Comparison of ENCODE assay signal across 11 cellular contexts in the genomic region with DNA sequence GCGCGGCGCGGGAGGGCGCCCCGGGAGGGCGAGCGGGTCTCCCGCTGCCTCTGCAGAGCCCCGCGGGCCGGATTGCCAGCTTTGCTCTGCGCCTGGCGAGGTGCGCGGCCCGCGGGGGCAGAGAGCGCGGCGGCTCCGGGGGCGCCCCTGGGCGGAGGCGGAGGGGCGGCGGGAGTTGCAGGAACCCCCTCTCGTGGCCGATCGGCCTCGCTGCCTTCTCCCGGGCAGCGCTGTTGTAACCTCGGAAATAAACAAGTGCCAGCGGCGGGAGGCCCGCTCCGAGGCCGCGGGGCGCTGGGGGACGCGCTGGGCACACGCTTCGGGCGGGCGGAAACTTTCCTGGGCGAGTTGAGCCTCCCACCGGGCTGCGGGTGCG. TPM values are rescaled to one million over a fixed set of nuclear protein-coding genes. Genes with fewer than 3 reads are reported as not detected.
DNase-seq lines count a peak whose midpoint lies in the region; ATAC-seq and TF ChIP-seq lines count a peak whose summit lies in the region.
"Had no signal": no experiment of that assay in that cellular context is flagged by ENCODE, and none has a peak within 500 bp of the region (broad histone marks: within the 10 kb centered on the region; RNA-seq: fewer than 3 reads in every experiment).

No MANE protein-coding gene starts in this region.

- WGBS in esophagus squamous epithelium, 2 donors, result no CpG with 5 or more reads among the region's 51 CpGs

- H3K27me3 Mint-ChIP-seq in nephron progenitor cell (ENCODE audit: low read depth, poor library complexity) (peaks cover 49% of the 10 kb centered on the region), Calu3 (ENCODE audit: unreplicated experiment) (peaks cover 31% of the 10 kb centered on the region)
- peaks cover 47 to 67% (median 57%) of the 10 kb centered on the region in 5 donors for H3K27me3 Mint-ChIP-seq in naive thymus-derived CD4-positive, alpha-beta T cell

- BruUV-seq in Calu3 (replicated peaks; lab: Mats Ljungman, UMichigan), result no TSS peak

- peaks cover 16% of the 10 kb centered on the region for H3K4me1 Mint-ChIP-seq in nephron progenitor cell
- no peaks in the 10 kb centered on the region for H3K4me1 Mint-ChIP-seq in Calu3 (ENCODE audit: low read depth, unreplicated experiment)
- H3K4me1 Mint-ChIP-seq in naive thymus-derived CD4-positive, alpha-beta T cell, result peaks cover 0 to 18% (median 6%) of the 10 kb centered on the region in 7 donors

- H3K4me3 Mint-ChIP-seq in nephron progenitor cell, result peak overlapping the region; percentile 62
- no peak overlapping the region for H3K4me3 Mint-ChIP-seq in Calu3 (ENCODE audit: low read depth, unreplicated experiment)
- no peak overlapping the region for H3K4me3 Mint-ChIP-seq in naive thymus-derived CD4-positive, alpha-beta T cell

- H3K36me3 ChIP-seq in BE2C (no peaks in the 10 kb centered on the region), esophagus squamous epithelium (no peaks in the 10 kb centered on the region)
- H3K36me3 ChIP-seq in naive thymus-derived CD4-positive, alpha-beta T cell (ENCODE audit: control insufficient read depth in 2 of 3, insufficient read depth in 3 of 3, low read length in 3 of 3), result no peaks in the 10 kb centered on the region

- H3K27me3 ChIP-seq in BE2C, result peaks cover 44% of the 10 kb centered on the region
- peaks cover 0 to 84% (median 11%) of the 10 kb centered on the region in 4 donors for H3K27me3 ChIP-seq in esophagus squamous epithelium
- no peaks in the 10 kb centered on the region for H3K27me3 ChIP-seq in naive thymus-derived CD4-positive, alpha-beta T cell (ENCODE audit: control insufficient read depth in 2 of 2, insufficient read depth in 2 of 2, low read length in 2 of 2)

- H3K4me1 ChIP-seq in BE2C (no peaks in the 10 kb centered on the region; the same call in 1 of the 2 replicates), esophagus squamous epithelium (peaks cover 0 to 24% (median 20%) of the 10 kb centered on the region in 3 donors)
- H3K4me1 ChIP-seq in naive thymus-derived CD4-positive, alpha-beta T cell (ENCODE audit: control insufficient read depth in 2 of 2, insufficient read depth in 2 of 2, low read length in 2 of 2), result no peaks in the 10 kb centered on the region

- peak overlapping the region; percentile 50 for H3K4me3 ChIP-seq in BE2C (ENCODE audit: low read depth, low read length)
- H3K4me3 ChIP-seq in esophagus squamous epithelium, result peak overlapping the region; percentile 11 to 49 (median 32)
- H3K4me3 ChIP-seq in naive thymus-derived CD4-positive, alpha-beta T cell (ENCODE audit: low read length), result no peak overlapping the region

- ATAC-seq in naive thymus-derived CD4-positive, alpha-beta T cell, result no peak
- no peak for ATAC-seq in GM18511 (IDR thresholded peaks at IDR 0.05; ENCODE audit: unreplicated experiment)
- ATAC-seq: Panc1 had no signal

- H3K9me3 ChIP-seq in BE2C (no peaks in the 10 kb centered on the region), esophagus squamous epithelium (no peaks in the 10 kb centered on the region)
- no peaks in the 10 kb centered on the region for H3K9me3 ChIP-seq in naive thymus-derived CD4-positive, alpha-beta T cell (ENCODE audit: control insufficient read depth in 2 of 3, low read length in 3 of 3)

- H3K36me3 Mint-ChIP-seq in nephron progenitor cell (ENCODE audit: low read depth) (peaks cover 5% of the 10 kb centered on the region), Calu3 (ENCODE audit: insufficient read depth, unreplicated experiment) (no peaks in the 10 kb centered on the region)
- H3K36me3 Mint-ChIP-seq in naive thymus-derived CD4-positive, alpha-beta T cell, result peaks cover 0 to 3% (median 0%) of the 10 kb centered on the region in 5 donors

- TF ChIP-seq CTCF in BE2C (IDR thresholded peaks at IDR 0.05; ENCODE audit: low read depth, low read length) (peak; percentile 16; the same call in 1 of the 2 replicates), esophagus squamous epithelium (IDR thresholded peaks at IDR 0.05) (no peak), nephron progenitor cell (IDR thresholded peaks at IDR 0.05) (no peak), Calu3 (IDR thresholded peaks at IDR 0.05; ENCODE audit: unreplicated experiment) (no peak)

- intact Hi-C loops in esophagus squamous epithelium (cut with DNase I) (no loop called here), Calu3 (cut with micrococcal nuclease; ENCODE audit: unreplicated experiment) (no loop called here)
- intact Hi-C loops in naive thymus-derived CD4-positive, alpha-beta T cell (cut with micrococcal nuclease), result no loop called here

- POLR2A ChIA-PET in naive thymus-derived CD4-positive, alpha-beta T cell (lab: Charles Lee), result no interaction called here

- no peak overlapping the region for H3K27ac ChIP-seq in esophagus squamous epithelium
- no peak overlapping the region for H3K27ac ChIP-seq in naive thymus-derived CD4-positive, alpha-beta T cell (ENCODE audit: low read depth, low read length)

- DNase-seq in BE2C, result peak; percentile 38
- DNase-seq in M059J (ENCODE audit: low read depth), result peak; percentile 49
- DNase-seq in esophagus squamous epithelium (lab: John Stamatoyannopoulos, UW), result no peak
- peak; percentile 68 for DNase-seq in nephron progenitor cell
- DNase-seq in Calu3, result no peak
- DNase-seq in naive thymus-derived CD4-positive, alpha-beta T cell, result no peak
- DNase-seq in NCI-H2029 treated with DMSO at 0.1 percent for 48 hours (lab: John Stamatoyannopoulos, UW), result no peak
- DNase-seq: activated gamma-delta T cell had no signal

- CTCF ChIA-PET in Calu3 (lab: Charles Lee), result no interaction called here
- CTCF ChIA-PET in naive thymus-derived CD4-positive, alpha-beta T cell (lab: Charles Lee), result no interaction called here

- peaks cover under 1% of the 10 kb centered on the region for H3K9me3 Mint-ChIP-seq in nephron progenitor cell
- peaks cover 5% of the 10 kb centered on the region for H3K9me3 Mint-ChIP-seq in Calu3 (ENCODE audit: low read depth, unreplicated experiment)
- peaks cover 0 to 5% (median under 1%) of the 10 kb centered on the region in 11 donors for H3K9me3 Mint-ChIP-seq in naive thymus-derived CD4-positive, alpha-beta T cell

- H3K27ac Mint-ChIP-seq in nephron progenitor cell, result no peak overlapping the region
- no peak overlapping the region for H3K27ac Mint-ChIP-seq in Calu3 (ENCODE audit: unreplicated experiment)
- H3K27ac Mint-ChIP-seq in naive thymus-derived CD4-positive, alpha-beta T cell, result no peak overlapping the region

- no peak for TF ChIP-seq POLR2A in esophagus squamous epithelium (IDR thresholded peaks at IDR 0.05)

RNA-seq across cellular contexts. Expression of a gene that starts 1.2 kb away (rescaled TPM):
- 0.68 TPM for polyA plus RNA-seq in BE2C (2012; ENCODE audit: insufficient read depth, insufficient read length, low read depth)
- total RNA-seq in M059J (2014; rRNA removed; shearing (Covaris generic)), result 3.5 and 7.8 TPM in 2 replicates
- under 1 TPM in 3 of 4 donors, not detected in 1; 0.13 to 0.38 (median 0.21) TPM for total RNA-seq in esophagus squamous epithelium
- total RNA-seq in Calu3 (2022), result not detected in 2 replicates
- under 1 TPM; 0.05 to 0.43 (median 0.12) TPM for total RNA-seq in naive thymus-derived CD4-positive, alpha-beta T cell
- polyA plus RNA-seq in naive thymus-derived CD4-positive, alpha-beta T cell, result under 1 TPM in 1 of 2 donors, not detected in 1; 0.15 TPM
- total RNA-seq: subcutaneous adipose tissue had no signal

Comparison
In these comparisons a context has a peak if more than half of its experiments do, and no peak if none do; other contexts are left out.
1. DNase-seq: peak in BE2C (single experiment), M059J (single experiment) and nephron progenitor cell (single experiment); none in esophagus squamous epithelium (single experiment), Calu3 (single experiment), naive thymus-derived CD4-positive, alpha-beta T cell (0 of 9) and NCI-H2029 treated with DMSO at 0.1 percent for 48 hours (single experiment).